In the genomic region with DNA sequence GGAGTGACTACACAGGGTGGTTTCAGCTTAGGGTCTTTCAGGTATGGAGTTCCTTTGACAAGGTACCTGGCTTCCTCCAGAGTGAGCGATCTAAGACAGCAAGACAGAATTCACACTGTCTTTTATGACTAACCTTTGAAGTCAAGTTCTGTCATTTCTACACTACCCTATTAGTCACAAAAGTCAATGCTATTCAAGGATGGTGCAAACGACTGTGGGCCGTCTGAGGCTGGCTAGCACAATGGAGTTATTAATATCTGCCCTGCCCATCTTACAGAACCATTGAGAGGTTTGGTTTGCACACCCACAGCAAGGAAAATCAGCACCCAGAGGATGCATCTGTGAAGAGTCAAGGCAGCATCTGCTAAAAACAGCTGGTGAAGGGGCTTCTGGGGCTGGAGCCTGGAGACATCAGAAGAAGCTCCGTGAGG, we compare ENCODE assay signal across 12 cellular contexts.
A peak's percentile ranks its signal among the peaks of the same experiment; 100 is the strongest.
DNase-seq lines count a peak whose midpoint lies in the region; ATAC-seq, FAIRE-seq and TF ChIP-seq lines count a peak whose summit lies in the region.
"Had no signal": no experiment of that assay in that cellular context is flagged by ENCODE, and none has a peak within 500 bp of the region (broad histone marks: within the 10 kb centered on the region; RNA-seq: fewer than 3 reads in every experiment).

No MANE protein-coding gene starts in this region.

- no peak for TF ChIP-seq POLR2A in HepG2 (IDR thresholded peaks at IDR 0.05; ENCODE audit: insufficient read depth in 1 of 2, low read depth in 2 of 2, low read length in 2 of 2)

- H2AFZ ChIP-seq in HepG2 (ENCODE audit: low read length), result no peak overlapping the region
- H2AFZ ChIP-seq in fibroblast of lung (ENCODE audit: low read length), result no peak overlapping the region

- TF ChIP-seq CTCF in liver (IDR thresholded peaks at IDR 0.05; ENCODE audit: low read depth, low read length, missing input control) (no peak), HepG2 (CRISPR knock-in tag; IDR thresholded peaks at IDR 0.05) (no peak), fibroblast of lung (conservative IDR thresholded peaks at IDR 0.05 in 1 of 2, IDR thresholded peaks at IDR 0.05 in 1 of 2; ENCODE audit: low read depth in 1 of 2, low read length in 2 of 2) (no peak), type B pancreatic cell (conservative IDR thresholded peaks at IDR 0.05) (no peak), brain microvascular endothelial cell (IDR thresholded peaks at IDR 0.05; ENCODE audit: low read depth, low read length, missing control alignments) (no peak)

- DNase-seq in HepG2 (ENCODE audit: low spot score) (no peak), NOMO-1 treated with dmso at 0.1 percent for 144 hours (lab: John Stamatoyannopoulos, UW; ENCODE audit: unreplicated experiment) (peak; percentile 29), fibroblast of lung (ENCODE audit: low read depth in 2 of 2) (no peak), type B pancreatic cell (ENCODE audit: extremely low spot score, unreplicated experiment) (peak; percentile 16), NCI-H1694 treated with DMSO at 0.1 percent for 48 hours (lab: John Stamatoyannopoulos, UW) (no peak), brain microvascular endothelial cell (no peak), NCI-H1105 (lab: John Stamatoyannopoulos, UW) (no peak)
- DNase-seq: BE2C, glutamatergic neuron had no signal

- BruUV-seq in HepG2 (replicated peaks; lab: Mats Ljungman, UMichigan), result no TSS peak

- H3K27me3 Mint-ChIP-seq in type B pancreatic cell, result no peaks in the 10 kb centered on the region
- H3K27me3 Mint-ChIP-seq: central memory CD8-positive, alpha-beta T cell had no signal

- H4K20me1 ChIP-seq in HepG2 (ENCODE audit: insufficient read depth, low read length), result no peaks in the 10 kb centered on the region
- no peaks in the 10 kb centered on the region for H4K20me1 ChIP-seq in fibroblast of lung (ENCODE audit: control insufficient read depth, extremely low read depth, insufficient read depth, low read length)

- H3K4me2 ChIP-seq in HepG2 (ENCODE audit: low read depth, low read length) (no peak overlapping the region), fibroblast of lung (ENCODE audit: extremely low read depth, insufficient read depth, low read length) (no peak overlapping the region)

- H3K9me3 Mint-ChIP-seq in type B pancreatic cell, result no peaks in the 10 kb centered on the region
- H3K9me3 Mint-ChIP-seq: central memory CD8-positive, alpha-beta T cell had no signal

- in situ Hi-C loops in HepG2 (cut with HindIII; ENCODE audit: extremely low pct_ligation_motif_present, low pct_unique_long_range_greater_than_20kb) (no loop called here), brain microvascular endothelial cell (cut with HindIII; ENCODE audit: low pct_ligation_motif_present, low sequenced_read_pairs) (no loop called here)

- WGBS in liver, result 78% methylated on average over 4 of the region's 4 CpGs
- 14% methylated on average over 4 of the region's 4 CpGs for WGBS in HepG2 (ENCODE audit: low lambda C conversion rate)

- H3K4me3 Mint-ChIP-seq in type B pancreatic cell, result no peak overlapping the region
- H3K4me3 Mint-ChIP-seq: central memory CD8-positive, alpha-beta T cell had no signal

- H3K4me1 Mint-ChIP-seq in type B pancreatic cell (ENCODE audit: unreplicated experiment), result no peaks in the 10 kb centered on the region

- no peak overlapping the region for H3K4me3 ChIP-seq in liver (ENCODE audit: low read depth in 1 of 3, low read length in 3 of 3)
- no peak overlapping the region for H3K4me3 ChIP-seq in HepG2 (replicated peaks in 1 of 3; ENCODE audit: insufficient read depth in 1 of 3, low read depth in 2 of 3, low read length in 3 of 3)
- no peak overlapping the region for H3K4me3 ChIP-seq in fibroblast of lung (replicated peaks in 1 of 4; ENCODE audit: control extremely low read depth in 1 of 4, insufficient read depth in 1 of 4, low read depth in 3 of 4, low read length in 4 of 4)
- no peak overlapping the region for H3K4me3 ChIP-seq in brain microvascular endothelial cell (ENCODE audit: low read depth, low read length)
- H3K4me3 ChIP-seq: mucosa of descending colon had no signal

- peaks cover 0 to 7% (median 2%) of the 10 kb centered on the region in 4 donors for H3K4me1 ChIP-seq in liver (ENCODE audit: control insufficient read depth in 4 of 4, insufficient read depth in 4 of 4, low read length in 3 of 4)
- 0 out of 2 replicates have a peak, but pooled peaks cover 8% of the 10 kb centered on the region for H3K4me1 ChIP-seq in HepG2 (ENCODE audit: insufficient read depth, low read length)
- peaks cover 10% of the 10 kb centered on the region for H3K4me1 ChIP-seq in fibroblast of lung (ENCODE audit: control insufficient read depth, extremely low read depth, insufficient read depth, low read length)
- H3K4me1 ChIP-seq: BE2C had no signal

- FAIRE-seq in HepG2 (lab: Jason Lieb, UNC), result no peak

- H3K27ac Mint-ChIP-seq in type B pancreatic cell, result peak overlapping the region; percentile 46

- TF ChIP-seq EP300 in HepG2 (IDR thresholded peaks at IDR 0.05; ENCODE audit: low read depth in 2 of 2, low read length in 2 of 2) (no peak), HepG2 (CRISPR knock-in tag; IDR thresholded peaks at IDR 0.05; ENCODE audit: borderline replicate concordance) (no peak)

- TF ChIP-seq RAD21 in liver (IDR thresholded peaks at IDR 0.05), result no peak
- no peak for TF ChIP-seq RAD21 in HepG2 (CRISPR knock-in tag; IDR thresholded peaks at IDR 0.05)

- H3K36me3 ChIP-seq in liver (ENCODE audit: control insufficient read depth in 4 of 4, insufficient read depth in 3 of 4, low read depth in 1 of 4, low read length in 3 of 4), result no peaks in the 10 kb centered on the region
- H3K36me3 ChIP-seq in HepG2 (replicated peaks in 1 of 2; ENCODE audit: control insufficient read depth in 1 of 2, insufficient read depth in 2 of 2, low read length in 2 of 2), result no peaks in the 10 kb centered on the region
- H3K36me3 ChIP-seq in fibroblast of lung (ENCODE audit: control insufficient read depth, insufficient read depth, low read length), result no peaks in the 10 kb centered on the region
- H3K36me3 ChIP-seq in brain microvascular endothelial cell (replicated peaks), result no peaks in the 10 kb centered on the region
- H3K36me3 ChIP-seq: BE2C had no signal

- H3K79me2 ChIP-seq in HepG2 (ENCODE audit: insufficient read depth, low read length), result no peaks in the 10 kb centered on the region
- H3K79me2 ChIP-seq in fibroblast of lung (ENCODE audit: control insufficient read depth, insufficient read depth, low read length), result no peaks in the 10 kb centered on the region

- no peaks in the 10 kb centered on the region for H3K9me3 ChIP-seq in liver (ENCODE audit: control insufficient read depth in 4 of 4, low read length in 3 of 4)
- H3K9me3 ChIP-seq in HepG2 (ENCODE audit: low read length), result no peaks in the 10 kb centered on the region
- H3K9me3 ChIP-seq in fibroblast of lung (ENCODE audit: control insufficient read depth, insufficient read depth, low read depth, low read length), result no peaks in the 10 kb centered on the region
- H3K9me3 ChIP-seq: BE2C, mucosa of descending colon had no signal

- H3K27me3 ChIP-seq in liver (ENCODE audit: control insufficient read depth in 4 of 4, insufficient read depth in 4 of 4, low read length in 3 of 4) (no peaks in the 10 kb centered on the region), HepG2 (ENCODE audit: control insufficient read depth in 1 of 2, insufficient read depth in 2 of 2, low read length in 2 of 2) (no peaks in the 10 kb centered on the region), fibroblast of lung (ENCODE audit: control insufficient read depth, insufficient read depth, low read length) (no peaks in the 10 kb centered on the region), brain microvascular endothelial cell (replicated peaks) (no peaks in the 10 kb centered on the region)
- H3K27me3 ChIP-seq: BE2C had no signal

- no peak for ATAC-seq in HepG2

- intact Hi-C loops in HepG2 (cut with micrococcal nuclease; ENCODE audit: unreplicated experiment), result no loop called here

- no peak overlapping the region for H3K9ac ChIP-seq in liver (ENCODE audit: low read depth in 1 of 2, low read length in 2 of 2)
- H3K9ac ChIP-seq in HepG2 (ENCODE audit: insufficient read depth, low read depth, low read length), result no peak overlapping the region
- H3K9ac ChIP-seq in fibroblast of lung (ENCODE audit: insufficient read depth, low read length), result no peak overlapping the region

- H3K36me3 Mint-ChIP-seq in type B pancreatic cell, result no peaks in the 10 kb centered on the region

- CTCF ChIA-PET in HepG2 (lab: Yijun Ruan, JAX; ENCODE audit: low intra/inter-chr PET ratio, low total read pairs), result no interaction called here

- H3K27ac ChIP-seq in liver (ENCODE audit: low read depth in 1 of 2, low read length in 2 of 2) (peak overlapping the region; percentile 15 to 55), HepG2 (ENCODE audit: extremely low read length, insufficient read depth, low read length) (no peak overlapping the region), fibroblast of lung (ENCODE audit: insufficient read depth, low read length) (peak overlapping the region; percentile 62), brain microvascular endothelial cell (no peak overlapping the region)

- POLR2A ChIA-PET in HepG2 (lab: Yijun Ruan, JAX), result no interaction called here

TF ChIP-seq in liver, 16 proteins besides CTCF, POLR2A, EP300 and RAD21:
- TF ChIP-seq FOXA2 (IDR thresholded peaks at IDR 0.05), result no peak
- TF ChIP-seq GABPA (IDR thresholded peaks at IDR 0.05 in 1 of 2, conservative IDR thresholded peaks at IDR 0.05 in 1 of 2), result no peak
- no peak for TF ChIP-seq RXRA (IDR thresholded peaks at IDR 0.05)
- TF ChIP-seq FOXA1 (IDR thresholded peaks at IDR 0.05), result no peak
- TF ChIP-seq NR2F2 (IDR thresholded peaks at IDR 0.05), result no peak
- no peak for TF ChIP-seq SP1 (IDR thresholded peaks at IDR 0.05)

TF ChIP-seq in HepG2, 621 proteins besides CTCF, POLR2A, EP300 and RAD21 (continues in another document):
- TF ChIP-seq HNRNPL (IDR thresholded peaks at IDR 0.05; ENCODE audit: low read depth, low read length) (no peak), EHMT2 (IDR thresholded peaks at IDR 0.05; ENCODE audit: borderline replicate concordance, low read depth, low read length) (no peak), FOSL2 (CRISPR knock-in tag; IDR thresholded peaks at IDR 0.05) (no peak), ERF (CRISPR knock-in tag; IDR thresholded peaks at IDR 0.05) (no peak), SMYD3 (CRISPR knock-in tag; IDR thresholded peaks at IDR 0.05) (no peak), ZNF138 (CRISPR knock-in tag; IDR thresholded peaks at IDR 0.05; ENCODE audit: low read depth) (no peak)
- TF ChIP-seq, protein P1, sequence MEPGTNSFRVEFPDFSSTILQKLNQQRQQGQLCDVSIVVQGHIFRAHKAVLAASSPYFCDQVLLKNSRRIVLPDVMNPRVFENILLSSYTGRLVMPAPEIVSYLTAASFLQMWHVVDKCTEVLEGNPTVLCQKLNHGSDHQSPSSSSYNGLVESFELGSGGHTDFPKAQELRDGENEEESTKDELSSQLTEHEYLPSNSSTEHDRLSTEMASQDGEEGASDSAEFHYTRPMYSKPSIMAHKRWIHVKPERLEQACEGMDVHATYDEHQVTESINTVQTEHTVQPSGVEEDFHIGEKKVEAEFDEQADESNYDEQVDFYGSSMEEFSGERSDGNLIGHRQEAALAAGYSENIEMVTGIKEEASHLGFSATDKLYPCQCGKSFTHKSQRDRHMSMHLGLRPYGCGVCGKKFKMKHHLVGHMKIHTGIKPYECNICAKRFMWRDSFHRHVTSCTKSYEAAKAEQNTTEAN (CRISPR knock-in tag; conservative IDR thresholded peaks at IDR 0.05), result no peak

Comparison
In these comparisons a context has a peak if more than half of its experiments do, and no peak if none do; other contexts are left out.
1. H3K27ac ChIP-seq: peak in liver (2 of 2) and fibroblast of lung (single experiment); none in HepG2 (single experiment) and brain microvascular endothelial cell (single experiment).
2. DNase-seq: peak in NOMO-1 treated with dmso at 0.1 percent for 144 hours (single experiment) and type B pancreatic cell (single experiment); none in HepG2 (single experiment), fibroblast of lung (0 of 2), NCI-H1694 treated with DMSO at 0.1 percent for 48 hours (single experiment), brain microvascular endothelial cell (single experiment) and NCI-H1105 (single experiment).